ENCODE assay signal across 18 cellular contexts in the genomic region with DNA sequence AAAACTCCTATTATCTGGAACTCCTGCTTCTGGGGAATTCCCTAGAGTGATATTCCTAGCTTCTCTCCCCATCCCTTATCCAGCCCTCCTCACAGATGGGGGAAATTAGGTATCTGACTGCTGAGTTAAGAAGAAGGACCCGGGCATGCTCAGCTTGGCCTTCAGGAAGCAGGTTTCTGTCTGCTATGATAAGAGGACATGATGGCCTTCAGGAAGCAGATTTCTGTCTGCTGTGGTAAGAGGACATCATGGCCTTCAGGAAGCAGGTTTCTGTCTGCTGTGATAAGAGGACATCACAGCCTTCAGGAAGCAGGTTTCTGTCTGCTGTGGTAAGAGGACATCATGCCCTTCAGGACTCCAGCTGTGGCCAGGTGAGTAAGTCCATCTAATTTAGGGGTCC.
DNase-seq lines count a peak whose midpoint lies in the region; ATAC-seq, FAIRE-seq and TF ChIP-seq lines count a peak whose summit lies in the region.
"Had no signal": no experiment of that assay in that cellular context is flagged by ENCODE, and none has a peak within 500 bp of the region (broad histone marks: within the 10 kb centered on the region; RNA-seq: fewer than 3 reads in every experiment).

No MANE protein-coding gene starts in this region.

- BruUV-seq in Caco-2 (replicated peaks; lab: Mats Ljungman, UMichigan): no TSS peak
- BruUV-seq in K562 (replicated peaks; lab: Mats Ljungman, UMichigan): no TSS peak

- no peaks in the 10 kb centered on the region for H3K27me3 Mint-ChIP-seq in Caco-2 (ENCODE audit: insufficient read depth, unreplicated experiment)
- H3K27me3 Mint-ChIP-seq in naive thymus-derived CD4-positive, alpha-beta T cell: no peaks in the 10 kb centered on the region

- H3F3A ChIP-seq in SK-N-SH (replicated peaks; ENCODE audit: insufficient read depth) (no peaks in the 10 kb centered on the region), GM23248 (ENCODE audit: insufficient read depth) (no peaks in the 10 kb centered on the region)

- FAIRE-seq in K562 (lab: Jason Lieb, UNC): peak; percentile 99
- FAIRE-seq: A549 had no signal

- peak; percentile 94 for ATAC-seq in K562
- ATAC-seq in naive thymus-derived CD4-positive, alpha-beta T cell: peak; percentile 16
- ATAC-seq: A549 had no signal

- no peak overlapping the region for H2AFZ ChIP-seq in K562 (ENCODE audit: low read depth, low read length)
- no peak overlapping the region for H2AFZ ChIP-seq in SK-N-SH (ENCODE audit: low read depth)
- no peak overlapping the region for H2AFZ ChIP-seq in GM23248

- H3K27ac ChIP-seq in K562 (ENCODE audit: extremely low read depth, low read depth, low read length) (no peak overlapping the region), SK-N-SH (ENCODE audit: low read depth in 2 of 2, low read length in 1 of 2) (no peak overlapping the region; a peak in 1 of 4 replicates), stomach (no peak overlapping the region), GM23248 (no peak overlapping the region)
- no peak overlapping the region for H3K27ac ChIP-seq in naive thymus-derived CD4-positive, alpha-beta T cell (ENCODE audit: low read depth, low read length)
- H3K27ac ChIP-seq: A549, C4-2B, SJSA1 had no signal

- H3K9me3 ChIP-seq in Caco-2: peaks cover 21% of the 10 kb centered on the region; the same call in 1 of the 2 replicates
- no peaks in the 10 kb centered on the region for H3K9me3 ChIP-seq in K562 (replicated peaks; ENCODE audit: control insufficient read depth, insufficient read depth, low read depth, low read length)
- peaks cover 0 to 14% (median 0%) of the 10 kb centered on the region in 3 experiments for H3K9me3 ChIP-seq in naive thymus-derived CD4-positive, alpha-beta T cell (ENCODE audit: control insufficient read depth in 2 of 3, low read length in 3 of 3)
- H3K9me3 ChIP-seq in SK-N-SH: no peaks in the 10 kb centered on the region
- H3K9me3 ChIP-seq in stomach: no peaks in the 10 kb centered on the region
- H3K9me3 ChIP-seq in GM23248 (ENCODE audit: low read depth): no peaks in the 10 kb centered on the region
- H3K9me3 ChIP-seq: SJSA1 had no signal

- no peak overlapping the region for H3K4me3 Mint-ChIP-seq in Caco-2 (ENCODE audit: unreplicated experiment)
- no peak overlapping the region for H3K4me3 Mint-ChIP-seq in naive thymus-derived CD4-positive, alpha-beta T cell
- H3K4me3 Mint-ChIP-seq: H9 had no signal

- 13% methylated on average over 1 of the region's 1 CpG for WGBS in K562 (ENCODE audit: insufficient coverage, low coverage, missing lambda C conversion rate)
- 85% methylated on average over 1 of the region's 1 CpG for WGBS in SK-N-SH (ENCODE audit: low lambda C conversion rate)
- WGBS in stomach, 5 donors: 59 to 67% (median 66%) methylated on average over 1 of the region's 1 CpG
- 95 to 100% methylated on average over 1 of the region's 1 CpG for WGBS in GM23248 (ENCODE audit: low coverage in 1 of 2, low lambda C conversion rate in 2 of 2, missing lambda C conversion rate in 2 of 2), 2 experiments

- H3K9ac ChIP-seq in K562 (ENCODE audit: insufficient read depth in 1 of 2, low read depth in 2 of 2, low read length in 2 of 2) (no peak overlapping the region), SK-N-SH (no peak overlapping the region), GM23248 (no peak overlapping the region)

- TF ChIP-seq POLR2A in K562 (conservative IDR thresholded peaks at IDR 0.05) (no peak), stomach (IDR thresholded peaks at IDR 0.05) (no peak)

- H3K9me2 ChIP-seq in SK-N-SH (no peaks in the 10 kb centered on the region), GM23248 (ENCODE audit: insufficient read depth) (no peaks in the 10 kb centered on the region)

- peaks cover 25% of the 10 kb centered on the region for H3K4me1 Mint-ChIP-seq in Caco-2 (ENCODE audit: low read depth, unreplicated experiment)
- H3K4me1 Mint-ChIP-seq in naive thymus-derived CD4-positive, alpha-beta T cell: peaks cover 0 to 6% (median 3%) of the 10 kb centered on the region in 7 donors

- no peaks in the 10 kb centered on the region for H4K20me1 ChIP-seq in K562 (replicated peaks; ENCODE audit: control insufficient read depth, insufficient read depth, low read length)
- no peaks in the 10 kb centered on the region for H4K20me1 ChIP-seq in SK-N-SH (ENCODE audit: insufficient read depth)
- H4K20me1 ChIP-seq in GM23248 (ENCODE audit: insufficient read depth): no peaks in the 10 kb centered on the region

- H3K79me2 ChIP-seq in K562 (ENCODE audit: control insufficient read depth, insufficient read depth, low read length) (no peaks in the 10 kb centered on the region), SK-N-SH (ENCODE audit: insufficient read depth) (no peaks in the 10 kb centered on the region), GM23248 (ENCODE audit: insufficient read depth) (no peaks in the 10 kb centered on the region)

- peak overlapping the region; percentile 2 for H3K27ac Mint-ChIP-seq in Caco-2 (ENCODE audit: unreplicated experiment)
- no peak overlapping the region for H3K27ac Mint-ChIP-seq in naive thymus-derived CD4-positive, alpha-beta T cell

- H3K36me3 ChIP-seq in Caco-2 (ENCODE audit: control insufficient read depth, insufficient read depth, low read length): no peaks in the 10 kb centered on the region; the same call in 1 of the 2 replicates
- H3K36me3 ChIP-seq in K562 (ENCODE audit: control insufficient read depth, insufficient read depth, low read length): no peaks in the 10 kb centered on the region; the same call in 2 of the 3 replicates
- peaks cover 0 to 14% (median 0%) of the 10 kb centered on the region in 3 experiments for H3K36me3 ChIP-seq in naive thymus-derived CD4-positive, alpha-beta T cell (ENCODE audit: control insufficient read depth in 2 of 3, insufficient read depth in 3 of 3, low read length in 3 of 3)
- H3K36me3 ChIP-seq in SK-N-SH (replicated peaks in 1 of 2; ENCODE audit: control insufficient read depth in 1 of 2, insufficient read depth in 2 of 2, low read length in 1 of 2): no peaks in the 10 kb centered on the region
- peaks cover 0 to 3% (median 0%) of the 10 kb centered on the region in 4 donors for H3K36me3 ChIP-seq in stomach
- H3K36me3 ChIP-seq in GM23248 (ENCODE audit: low read depth): no peaks in the 10 kb centered on the region
- H3K36me3 ChIP-seq: SJSA1 had no signal

- intact Hi-C loops in Caco-2 (cut with micrococcal nuclease; ENCODE audit: unreplicated experiment): no loop called here
- intact Hi-C loops in K562 (cut with micrococcal nuclease): no loop called here
- intact Hi-C loops in naive thymus-derived CD4-positive, alpha-beta T cell (cut with micrococcal nuclease): no loop called here
- intact Hi-C loops in stomach (cut with DNase I; ENCODE audit: low total_unique reads): no loop called here

- in situ Hi-C loops in K562 (cut with MboI) (no loop called here), GM23248 (cut with MboI) (no loop called here)

- TF ChIP-seq EP300 in K562 (IDR thresholded peaks at IDR 0.05; ENCODE audit: low read length): peak; percentile 84
- TF ChIP-seq EP300 in SK-N-SH (IDR thresholded peaks at IDR 0.05; ENCODE audit: borderline replicate concordance in 1 of 2, low read depth in 1 of 2, low read length in 1 of 2): no peak
- no peak for TF ChIP-seq EP300 in stomach (IDR thresholded peaks at IDR 0.05)

- H3K9me3 Mint-ChIP-seq in Caco-2 (ENCODE audit: unreplicated experiment): peaks cover 29% of the 10 kb centered on the region
- H3K9me3 Mint-ChIP-seq in naive thymus-derived CD4-positive, alpha-beta T cell: peaks cover 3 to 16% (median 10%) of the 10 kb centered on the region in 11 donors

- TF ChIP-seq RAD21 in K562 (CRISPR knock-in tag; conservative IDR thresholded peaks at IDR 0.05 in 1 of 2, IDR thresholded peaks at IDR 0.05 in 1 of 2): no peak
- TF ChIP-seq RAD21 in SK-N-SH (IDR thresholded peaks at IDR 0.05; ENCODE audit: low read length): no peak

- DNase-seq in Caco-2 (no peak), OCI-M2 (lab: John Stamatoyannopoulos, UW; ENCODE audit: unreplicated experiment) (peak; percentile 57), K562 (ENCODE audit: extremely low read depth in 1 of 4, low spot score in 3 of 4) (peak; percentile 6 to 83 (median 35)), SK-N-SH (no peak), stomach (no peak), GM23248 (no peak), COLO668 (lab: John Stamatoyannopoulos, UW; ENCODE audit: unreplicated experiment) (no peak)
- DNase-seq in naive thymus-derived CD4-positive, alpha-beta T cell: no peak
- DNase-seq: H9, IMR-90, MV-4-11, NCI-H1436 treated with DMSO at 0.1 percent for 48 hours, NCI-H2029 treated with DMSO at 0.1 percent for 48 hours, NCI-H2171 treated with DMSO at 0.1 percent for 48 hours, NCI-H774 had no signal

- H3K4me2 ChIP-seq in K562 (ENCODE audit: insufficient read depth, low read length) (no peak overlapping the region), SK-N-SH (no peak overlapping the region), GM23248 (ENCODE audit: unreplicated experiment) (no peak overlapping the region)
- H3K4me2 ChIP-seq: A549 had no signal

- H3K36me3 Mint-ChIP-seq in Caco-2 (ENCODE audit: insufficient read depth, unreplicated experiment): no peaks in the 10 kb centered on the region
- peaks cover 10 to 58% (median 39%) of the 10 kb centered on the region in 5 donors for H3K36me3 Mint-ChIP-seq in naive thymus-derived CD4-positive, alpha-beta T cell

- no peak overlapping the region for H3K4me3 ChIP-seq in Caco-2 (ENCODE audit: low read depth, low read length)
- no peak overlapping the region for H3K4me3 ChIP-seq in K562
- no peak overlapping the region for H3K4me3 ChIP-seq in naive thymus-derived CD4-positive, alpha-beta T cell (ENCODE audit: low read length)
- no peak overlapping the region for H3K4me3 ChIP-seq in SK-N-SH (ENCODE audit: low read depth in 2 of 2, low read length in 1 of 2)
- no peak overlapping the region for H3K4me3 ChIP-seq in stomach
- H3K4me3 ChIP-seq in GM23248: no peak overlapping the region
- H3K4me3 ChIP-seq: A549, SJSA1 had no signal

- peaks cover 19% of the 10 kb centered on the region for H3K4me1 ChIP-seq in Caco-2
- peaks cover 0 to 8% of the 10 kb centered on the region in 2 experiments; a peak in 2 of 5 replicates for H3K4me1 ChIP-seq in K562 (replicated peaks in 1 of 2; ENCODE audit: control insufficient read depth in 2 of 2, insufficient read depth in 2 of 2, low read length in 2 of 2)
- no peaks in the 10 kb centered on the region for H3K4me1 ChIP-seq in naive thymus-derived CD4-positive, alpha-beta T cell (ENCODE audit: control insufficient read depth in 2 of 2, insufficient read depth in 2 of 2, low read length in 2 of 2)
- H3K4me1 ChIP-seq in SK-N-SH (ENCODE audit: control insufficient read depth in 1 of 2, insufficient read depth in 2 of 2, low read depth in 1 of 2, low read length in 1 of 2): peaks cover 0 to 3% of the 10 kb centered on the region in 2 experiments; a peak in 1 of 4 replicates
- H3K4me1 ChIP-seq in stomach: no peaks in the 10 kb centered on the region
- no peaks in the 10 kb centered on the region for H3K4me1 ChIP-seq in GM23248 (ENCODE audit: insufficient read depth)
- H3K4me1 ChIP-seq: A549, SJSA1 had no signal

- TF ChIP-seq CTCF in Caco-2 (IDR thresholded peaks at IDR 0.05; ENCODE audit: insufficient read depth in 1 of 2, low read depth in 1 of 2, low read length in 1 of 2, severe bottlenecking in 1 of 2, unreplicated experiment in 1 of 2) (no peak), K562 (IDR thresholded peaks at IDR 0.05 in 2 of 3, conservative IDR thresholded peaks at IDR 0.05 in 1 of 3; ENCODE audit: insufficient read depth in 2 of 3, low read depth in 1 of 3, low read length in 3 of 3) (no peak), SK-N-SH (IDR thresholded peaks at IDR 0.05) (no peak), stomach (IDR thresholded peaks at IDR 0.05) (no peak)

- H3K27me3 ChIP-seq in Caco-2 (replicated peaks; ENCODE audit: control insufficient read depth, insufficient read depth, low read length) (no peaks in the 10 kb centered on the region), K562 (ENCODE audit: control insufficient read depth in 2 of 2, insufficient read depth in 2 of 2, low read length in 2 of 2) (no peaks in the 10 kb centered on the region), SK-N-SH (ENCODE audit: insufficient read depth) (no peaks in the 10 kb centered on the region), stomach (no peaks in the 10 kb centered on the region), GM23248 (replicated peaks; ENCODE audit: insufficient read depth) (no peaks in the 10 kb centered on the region)
- H3K27me3 ChIP-seq in naive thymus-derived CD4-positive, alpha-beta T cell (ENCODE audit: control insufficient read depth in 2 of 2, insufficient read depth in 2 of 2, low read length in 2 of 2): no peaks in the 10 kb centered on the region
- H3K27me3 ChIP-seq: SJSA1 had no signal

- POLR2A ChIA-PET in Caco-2 (lab: Charles Lee) (no interaction called here), K562 (lab: Yijun Ruan, JAX) (interaction anchor here (1.2 kb wide), 1 partner anchor 22 kb away, joined by 3 read pairs; no protein-coding TSS in a partner anchor), SK-N-SH (lab: Yijun Ruan, JAX) (no interaction called here)
- POLR2A ChIA-PET in naive thymus-derived CD4-positive, alpha-beta T cell (lab: Charles Lee): no interaction called here

- H3K9me1 ChIP-seq in K562 (ENCODE audit: control insufficient read depth, insufficient read depth, low read length): no peaks in the 10 kb centered on the region

- CTCF ChIA-PET in Caco-2 (lab: Charles Lee) (interaction anchor here (0.7 kb wide), 1 partner anchor 80 kb away, joined by 3 read pairs; no protein-coding TSS in a partner anchor), K562 (lab: Yijun Ruan, JAX; ENCODE audit: low intra/inter-chr PET ratio) (no interaction called here), SK-N-SH (lab: Yijun Ruan, JAX) (interaction anchor here (0.7 to 1.6 kb wide), 6 partner anchors 8 to 267 kb away, joined by 3 to 5 read pairs (median 3); no protein-coding TSS in a partner anchor)
- CTCF ChIA-PET in naive thymus-derived CD4-positive, alpha-beta T cell (lab: Charles Lee): interaction anchor here (0.7 kb wide), 1 partner anchor 262 kb away, joined by 3 read pairs; no protein-coding TSS in a partner anchor

Comparison
In these comparisons a context has a peak if more than half of its experiments do, and no peak if none do; other contexts are left out.
1. DNase-seq: peak in OCI-M2 (single experiment) and K562 (4 of 4); none in Caco-2 (0 of 2), naive thymus-derived CD4-positive, alpha-beta T cell (0 of 9), SK-N-SH (single experiment), stomach (single experiment), GM23248 (single experiment) and COLO668 (single experiment).